In the genomic region with DNA sequence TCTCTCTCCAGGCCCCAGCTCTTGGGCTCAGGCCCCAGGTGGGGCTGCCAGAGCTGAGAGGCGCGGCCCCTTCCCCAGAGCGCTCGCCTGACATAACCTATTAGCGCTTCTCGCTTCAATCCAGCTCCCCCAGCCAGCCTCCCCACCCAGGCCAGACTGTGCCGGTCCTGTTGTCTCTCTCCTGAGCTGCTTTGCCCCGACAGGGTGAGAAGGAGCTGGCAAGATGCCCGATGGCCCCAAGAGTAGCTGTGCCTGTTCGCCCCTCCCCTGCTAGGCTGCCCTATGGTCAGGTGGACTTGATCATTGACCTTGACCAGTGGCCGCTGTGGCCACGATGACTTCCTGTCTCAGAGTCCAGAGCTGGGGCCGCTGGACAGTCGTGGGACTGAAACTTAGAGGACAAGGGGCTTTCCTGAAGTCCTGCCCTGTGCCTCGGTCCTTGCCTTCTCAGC, we compare ENCODE assay signal across 12 cellular contexts.
DNase-seq lines count a peak whose midpoint lies in the region; ATAC-seq and TF ChIP-seq lines count a peak whose summit lies in the region.
"Had no signal": no experiment of that assay in that cellular context is flagged by ENCODE, and none has a peak within 500 bp of the region (broad histone marks: within the 10 kb centered on the region; RNA-seq: fewer than 3 reads in every experiment).

No MANE protein-coding gene starts in this region.

- ATAC-seq in HG03139 (IDR thresholded peaks at IDR 0.05; ENCODE audit: unreplicated experiment) (no peak), GM18873 (IDR thresholded peaks at IDR 0.05; ENCODE audit: low FRiP score, unreplicated experiment) (no peak)

- H3K4me1 ChIP-seq in tibial artery = peaks cover 4 to 58% (median 48%) of the 10 kb centered on the region in 4 donors

- DNase-seq in DMS 273 (lab: John Stamatoyannopoulos, UW; ENCODE audit: unreplicated experiment) (peak; percentile 63), DMS 273 treated with DMSO at 0.1 percent for 48 hours (lab: John Stamatoyannopoulos, UW) (no peak), islet precursor cell (peak; percentile 56), tibial artery (peak in 1 of 2 donors; percentile 51)
- DNase-seq: activated CD4-positive, alpha-beta T cell treated with anti-CD3 and anti-CD28 coated beads, Interleukin-2, amount 50 U/mL, for 4 hours; activated gamma-delta T cell; NCI-H2171 treated with DMSO at 0.1 percent for 48 hours; PC-9; T-helper 2 cell had no signal

- no peaks in the 10 kb centered on the region for H3K27me3 ChIP-seq in tibial artery

- no peak for TF ChIP-seq CTCF in tibial artery (IDR thresholded peaks at IDR 0.05)

- intact Hi-C loops in tibial artery (cut with DNase I; ENCODE audit: low total_unique reads) = no loop called here

- H3K27ac ChIP-seq in tibial artery = peak overlapping the region; percentile 90 to 94
- H3K27ac ChIP-seq: 22Rv1, PC-9 had no signal

- no peak overlapping the region for H3K4me3 ChIP-seq in tibial artery
- H3K4me3 ChIP-seq: PC-9 had no signal

- no peaks in the 10 kb centered on the region for H3K36me3 ChIP-seq in tibial artery

- no peaks in the 10 kb centered on the region for H3K9me3 ChIP-seq in tibial artery
